In genomic region chr2:155815851-155816250, GRCh38 we compare ENCODE assay signal across 8 cellular contexts.
DNase-seq lines count a peak whose midpoint lies in the region; ATAC-seq, FAIRE-seq and TF ChIP-seq lines count a peak whose summit lies in the region.

No MANE protein-coding gene starts in this region.

- no peak overlapping the region for H3K27ac ChIP-seq in RWPE1

- DNase-seq in GM12891 (ENCODE audit: insufficient read length, low spot score) (peak; percentile 1), HK-2 (ENCODE audit: unreplicated experiment) (peak; percentile 25), kidney tubule cell (ENCODE audit: low spot score) (peak; percentile 9), RWPE1 (ENCODE audit: low spot score) (no peak), T-helper 9 cell (no peak), activated T-cell treated with anti-CD3 and anti-CD28 coated beads for 4 hours (no peak)

- TF ChIP-seq CTCF in RWPE1 (conservative IDR thresholded peaks at IDR 0.05; ENCODE audit: low read depth) = no peak

- ATAC-seq in GM21576 (IDR thresholded peaks at IDR 0.05; ENCODE audit: unreplicated experiment) = peak; percentile 93
- peak; percentile 69; the same call in 2 of the 3 replicates for ATAC-seq in SK-N-SH treated with all-trans-retinoic acid at 6 μM for 48 hours

- POLR2A ChIA-PET in RWPE1 (lab: Yijun Ruan, JAX; ENCODE audit: low non-redundant PET) = no interaction called here

- CTCF ChIA-PET in RWPE1 (lab: Yijun Ruan, JAX) = interaction anchor here (0.6 kb wide), 1 partner anchor 1070 kb away, joined by 4 read pairs; no protein-coding TSS in a partner anchor

- no peak for TF ChIP-seq POLR2A in GM12891 (IDR thresholded peaks at IDR 0.05; ENCODE audit: low read depth, low read length)

- peak; percentile 84 for FAIRE-seq in GM12891 (lab: Jason Lieb, UNC)

TF ChIP-seq in GM12891, 5 proteins besides CTCF, POLR2A, EP300 and RAD21:
- TF ChIP-seq PAX5 (IDR thresholded peaks at IDR 0.05; ENCODE audit: insufficient read depth, low read length, severe bottlenecking) = no peak
- no peak for TF ChIP-seq POU2F2 (IDR thresholded peaks at IDR 0.05; ENCODE audit: low read depth, low read length)
- no peak for TF ChIP-seq SPI1 (IDR thresholded peaks at IDR 0.05; ENCODE audit: low read depth, low read length)
- TF ChIP-seq TAF1 (IDR thresholded peaks at IDR 0.05; ENCODE audit: low read depth, low read length) = no peak
- no peak for TF ChIP-seq POLR2AphosphoS5 (IDR thresholded peaks at IDR 0.05; ENCODE audit: low read depth, low read length)

TF ChIP-seq in SK-N-SH treated with all-trans-retinoic acid at 6 μM for 48 hours, 23 proteins besides CTCF, POLR2A, EP300 and RAD21:
- TF ChIP-seq, protein P1, sequence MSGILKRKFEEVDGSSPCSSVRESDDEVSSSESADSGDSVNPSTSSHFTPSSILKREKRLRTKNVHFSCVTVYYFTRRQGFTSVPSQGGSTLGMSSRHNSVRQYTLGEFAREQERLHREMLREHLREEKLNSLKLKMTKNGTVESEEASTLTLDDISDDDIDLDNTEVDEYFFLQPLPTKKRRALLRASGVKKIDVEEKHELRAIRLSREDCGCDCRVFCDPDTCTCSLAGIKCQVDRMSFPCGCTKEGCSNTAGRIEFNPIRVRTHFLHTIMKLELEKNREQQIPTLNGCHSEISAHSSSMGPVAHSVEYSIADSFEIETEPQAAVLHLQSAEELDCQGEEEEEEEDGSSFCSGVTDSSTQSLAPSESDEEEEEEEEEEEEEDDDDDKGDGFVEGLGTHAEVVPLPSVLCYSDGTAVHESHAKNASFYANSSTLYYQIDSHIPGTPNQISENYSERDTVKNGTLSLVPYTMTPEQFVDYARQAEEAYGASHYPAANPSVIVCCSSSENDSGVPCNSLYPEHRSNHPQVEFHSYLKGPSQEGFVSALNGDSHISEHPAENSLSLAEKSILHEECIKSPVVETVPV (CRISPR knock-in tag; IDR thresholded peaks at IDR 0.05) = no peak
- TF ChIP-seq CREB5 (CRISPR knock-in tag; IDR thresholded peaks at IDR 0.05; ENCODE audit: low read depth) (no peak), ISL1 (CRISPR knock-in tag; IDR thresholded peaks at IDR 0.05) (no peak), CSDC2 (CRISPR knock-in tag; IDR thresholded peaks at IDR 0.05) (no peak), ESRRG (CRISPR knock-in tag; IDR thresholded peaks at IDR 0.05) (no peak), RARB (CRISPR knock-in tag; IDR thresholded peaks at IDR 0.05) (no peak), TCF4 (CRISPR knock-in tag; IDR thresholded peaks at IDR 0.05; ENCODE audit: borderline replicate concordance) (no peak), SNAI2 (CRISPR knock-in tag; IDR thresholded peaks at IDR 0.05) (no peak), PPARA (CRISPR knock-in tag; IDR thresholded peaks at IDR 0.05; ENCODE audit: borderline replicate concordance) (no peak), GLIS3 (CRISPR knock-in tag; IDR thresholded peaks at IDR 0.05) (no peak), TSHZ2 (CRISPR knock-in tag; IDR thresholded peaks at IDR 0.05) (no peak), BACH2 (CRISPR knock-in tag; IDR thresholded peaks at IDR 0.05; ENCODE audit: borderline replicate concordance) (no peak), OSR1 (CRISPR knock-in tag; IDR thresholded peaks at IDR 0.05) (no peak), ARNTL (CRISPR knock-in tag; IDR thresholded peaks at IDR 0.05; ENCODE audit: borderline replicate concordance, low read depth) (no peak), ZFP3 (CRISPR knock-in tag; IDR thresholded peaks at IDR 0.05) (no peak), TOX (CRISPR knock-in tag; IDR thresholded peaks at IDR 0.05; ENCODE audit: borderline replicate concordance) (no peak), ZFP30 (CRISPR knock-in tag; IDR thresholded peaks at IDR 0.05) (no peak), ZNF565 (CRISPR knock-in tag; conservative IDR thresholded peaks at IDR 0.05; ENCODE audit: low read depth) (no peak)
- TF ChIP-seq, protein P2, sequence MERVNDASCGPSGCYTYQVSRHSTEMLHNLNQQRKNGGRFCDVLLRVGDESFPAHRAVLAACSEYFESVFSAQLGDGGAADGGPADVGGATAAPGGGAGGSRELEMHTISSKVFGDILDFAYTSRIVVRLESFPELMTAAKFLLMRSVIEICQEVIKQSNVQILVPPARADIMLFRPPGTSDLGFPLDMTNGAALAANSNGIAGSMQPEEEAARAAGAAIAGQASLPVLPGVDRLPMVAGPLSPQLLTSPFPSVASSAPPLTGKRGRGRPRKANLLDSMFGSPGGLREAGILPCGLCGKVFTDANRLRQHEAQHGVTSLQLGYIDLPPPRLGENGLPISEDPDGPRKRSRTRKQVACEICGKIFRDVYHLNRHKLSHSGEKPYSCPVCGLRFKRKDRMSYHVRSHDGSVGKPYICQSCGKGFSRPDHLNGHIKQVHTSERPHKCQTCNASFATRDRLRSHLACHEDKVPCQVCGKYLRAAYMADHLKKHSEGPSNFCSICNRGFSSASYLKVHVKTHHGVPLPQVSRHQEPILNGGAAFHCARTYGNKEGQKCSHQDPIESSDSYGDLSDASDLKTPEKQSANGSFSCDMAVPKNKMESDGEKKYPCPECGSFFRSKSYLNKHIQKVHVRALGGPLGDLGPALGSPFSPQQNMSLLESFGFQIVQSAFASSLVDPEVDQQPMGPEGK (CRISPR knock-in tag; IDR thresholded peaks at IDR 0.05; ENCODE audit: borderline replicate concordance) = no peak
- TF ChIP-seq, protein P3, sequence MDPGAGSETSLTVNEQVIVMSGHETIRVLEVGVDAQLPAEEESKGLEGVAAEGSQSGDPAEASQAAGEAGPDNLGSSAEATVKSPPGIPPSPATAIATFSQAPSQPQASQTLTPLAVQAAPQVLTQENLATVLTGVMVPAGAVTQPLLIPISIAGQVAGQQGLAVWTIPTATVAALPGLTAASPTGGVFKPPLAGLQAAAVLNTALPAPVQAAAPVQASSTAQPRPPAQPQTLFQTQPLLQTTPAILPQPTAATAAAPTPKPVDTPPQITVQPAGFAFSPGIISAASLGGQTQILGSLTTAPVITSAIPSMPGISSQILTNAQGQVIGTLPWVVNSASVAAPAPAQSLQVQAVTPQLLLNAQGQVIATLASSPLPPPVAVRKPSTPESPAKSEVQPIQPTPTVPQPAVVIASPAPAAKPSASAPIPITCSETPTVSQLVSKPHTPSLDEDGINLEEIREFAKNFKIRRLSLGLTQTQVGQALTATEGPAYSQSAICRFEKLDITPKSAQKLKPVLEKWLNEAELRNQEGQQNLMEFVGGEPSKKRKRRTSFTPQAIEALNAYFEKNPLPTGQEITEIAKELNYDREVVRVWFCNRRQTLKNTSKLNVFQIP (CRISPR knock-in tag; IDR thresholded peaks at IDR 0.05; ENCODE audit: borderline replicate concordance, low read depth) = no peak

Comparison
In these comparisons a context has a peak if more than half of its experiments do, and no peak if none do; other contexts are left out.
1. DNase-seq: peak in GM12891 (single experiment), HK-2 (single experiment) and kidney tubule cell (single experiment); none in RWPE1 (single experiment), T-helper 9 cell (single experiment) and activated T-cell treated with anti-CD3 and anti-CD28 coated beads for 4 hours (single experiment).